In genomic region chr9:102499468-102499867, GRCh38 we compare ENCODE assay signal across 1 cellular context.
TF ChIP-seq lines count a peak whose summit lies in the region.

No MANE protein-coding gene starts in this region.

TF ChIP-seq in GM23338, 12 proteins besides CTCF, POLR2A, EP300 and RAD21 (continued from another document):
- no peak for TF ChIP-seq REST (IDR thresholded peaks at IDR 0.05; ENCODE audit: unreplicated experiment)
- no peak for TF ChIP-seq ETS1 (IDR thresholded peaks at IDR 0.05)
- TF ChIP-seq ZNF114 (CRISPR knock-in tag; IDR thresholded peaks at IDR 0.05), result no peak
- TF ChIP-seq ZNF331 (CRISPR knock-in tag; IDR thresholded peaks at IDR 0.05; ENCODE audit: low read depth), result no peak
- no peak for TF ChIP-seq STAT1 (IDR thresholded peaks at IDR 0.05; ENCODE audit: unreplicated experiment)
- TF ChIP-seq JUNB (IDR thresholded peaks at IDR 0.05; ENCODE audit: unreplicated experiment), result no peak
- no peak for TF ChIP-seq CREB1 (CRISPR knock-in tag; IDR thresholded peaks at IDR 0.05; ENCODE audit: low read depth)
